In genomic region chr10:132066186-132066585, GRCh38 we compare ENCODE assay signal across 1 cellular context.
TF ChIP-seq lines count a peak whose summit lies in the region.

No MANE protein-coding gene starts in this region.

TF ChIP-seq in WTC11, 78 proteins besides CTCF, POLR2A, EP300 and RAD21 (continued from another document):
- TF ChIP-seq ZNF532 (CRISPR knock-in tag; IDR thresholded peaks at IDR 0.05; ENCODE audit: borderline replicate concordance) (no peak), TP53 (CRISPR knock-in tag; IDR thresholded peaks at IDR 0.05) (no peak), FOXK1 (CRISPR knock-in tag; IDR thresholded peaks at IDR 0.05) (no peak), RELA (CRISPR knock-in tag; IDR thresholded peaks at IDR 0.05; ENCODE audit: borderline replicate concordance) (no peak), EMX1 (CRISPR knock-in tag; IDR thresholded peaks at IDR 0.05) (no peak), CDX4 (CRISPR knock-in tag; IDR thresholded peaks at IDR 0.05; ENCODE audit: borderline replicate concordance) (no peak), GTF2I (CRISPR knock-in tag; conservative IDR thresholded peaks at IDR 0.05) (no peak), USF2 (CRISPR knock-in tag; IDR thresholded peaks at IDR 0.05) (no peak)
